In the genomic region with DNA sequence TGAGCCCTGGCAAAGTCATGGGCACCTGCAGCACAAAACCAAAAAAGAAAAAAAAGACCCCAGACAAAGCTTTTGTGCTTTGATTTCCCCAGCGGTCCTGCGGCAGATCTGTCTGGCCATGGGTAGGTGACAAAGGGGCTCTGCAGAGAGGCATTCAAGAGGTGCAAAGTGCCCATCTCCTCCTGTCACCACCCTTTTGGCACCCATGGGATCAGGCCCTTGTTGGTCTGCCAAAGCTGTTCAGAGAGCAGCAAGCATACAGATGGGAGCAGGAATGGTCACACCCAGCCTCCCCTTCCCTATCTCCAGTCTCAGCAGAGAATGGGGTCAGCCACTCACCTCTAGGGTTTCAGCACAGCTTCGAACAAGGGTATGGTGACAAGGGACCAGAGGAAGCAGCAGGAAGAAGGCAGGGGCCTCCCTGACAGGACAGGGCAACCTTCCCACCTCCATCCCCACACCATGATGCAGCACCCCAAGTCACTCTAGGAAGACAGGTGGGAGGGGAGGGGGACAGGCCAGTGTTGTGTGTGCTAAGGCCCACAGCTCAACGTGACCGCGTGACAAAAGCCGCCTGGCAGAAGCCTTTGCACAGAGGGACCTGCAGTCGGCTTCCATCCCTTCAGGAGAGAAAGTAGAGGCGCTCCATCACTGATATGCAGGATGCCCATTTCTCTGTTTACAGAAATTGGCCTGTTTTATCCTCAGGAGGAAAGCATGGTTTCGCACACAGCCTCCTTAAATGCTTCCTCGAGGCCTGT, we compare ENCODE assay signal across 17 cellular contexts. TPM values are rescaled to one million over a fixed set of nuclear protein-coding genes. Genes with fewer than 3 reads are reported as not detected.
A peak's percentile ranks its signal among the peaks of the same experiment; 100 is the strongest.
DNase-seq lines count a peak whose midpoint lies in the region; ATAC-seq, FAIRE-seq and TF ChIP-seq lines count a peak whose summit lies in the region.
"Had no signal": no experiment of that assay in that cellular context is flagged by ENCODE, and none has a peak within 500 bp of the region (broad histone marks: within the 10 kb centered on the region; RNA-seq: fewer than 3 reads in every experiment).

No MANE protein-coding gene starts in this region.

- H3K36me3 Mint-ChIP-seq in activated naive CD4-positive, alpha-beta T cell treated with anti-CD3 and anti-CD28 coated beads for 36 hours (ENCODE audit: low read depth), result peaks cover 8% of the 10 kb centered on the region

- TF ChIP-seq EP300 in upper lobe of left lung (IDR thresholded peaks at IDR 0.05), result no peak

- H3K9me3 ChIP-seq in muscle layer of colon (ENCODE audit: low read length) (no peaks in the 10 kb centered on the region), upper lobe of left lung (no peaks in the 10 kb centered on the region)
- H3K9me3 ChIP-seq: thyroid gland had no signal

- WGBS in upper lobe of left lung, 2 donors, result 84 to 89% methylated on average over 7 to 11 of the region's 11 CpGs

- CTCF ChIA-PET in activated naive CD4-positive, alpha-beta T cell treated with anti-CD3 and anti-CD28 coated beads for 36 hours (lab: Charles Lee), result interaction anchor here (0.6 to 2.1 kb wide), 4 partner anchors 11 to 72 kb away, joined by 3 to 12 read pairs (median 4); no protein-coding TSS in a partner anchor

- peak; percentile 62 for FAIRE-seq in bronchial epithelial cell (lab: Jason Lieb, UNC)
- FAIRE-seq: GM18507 had no signal

- H3K4me3 ChIP-seq in bronchial epithelial cell (ENCODE audit: low read depth, low read length) (no peak overlapping the region), muscle layer of colon (ENCODE audit: low read depth in 1 of 2, low read length in 2 of 2) (no peak overlapping the region), upper lobe of left lung (no peak overlapping the region)
- H3K4me3 ChIP-seq: thyroid gland had no signal

- H3K27me3 ChIP-seq in bronchial epithelial cell (ENCODE audit: control insufficient read depth, insufficient read depth, low read length) (no peaks in the 10 kb centered on the region), muscle layer of colon (ENCODE audit: control insufficient read depth in 1 of 2, insufficient read depth in 2 of 2, low read length in 2 of 2) (no peaks in the 10 kb centered on the region), upper lobe of left lung (no peaks in the 10 kb centered on the region)
- H3K27me3 ChIP-seq: thyroid gland had no signal

- H3K4me1 ChIP-seq in muscle layer of colon (ENCODE audit: insufficient read depth, low read length) (peaks cover 87% of the 10 kb centered on the region), upper lobe of left lung (peaks cover 42 to 54% (median 49%) of the 10 kb centered on the region in 4 donors)

- DNase-seq in activated naive CD4-positive, alpha-beta T cell treated with anti-CD3 and anti-CD28 coated beads for 36 hours, result no peak
- no peak for DNase-seq in activated naive CD4-positive, alpha-beta T cell (lab: John Stamatoyannopoulos, UW)
- DNase-seq in bronchial epithelial cell (ENCODE audit: low read depth), result no peak
- DNase-seq in upper lobe of left lung, result no peak
- no peak for DNase-seq in NCI-H526 treated with DMSO at 0.1 percent for 48 hours (lab: John Stamatoyannopoulos, UW)
- DNase-seq in NCI-H1092 treated with DMSO at 0.1 percent for 48 hours (lab: John Stamatoyannopoulos, UW), result no peak
- no peak for DNase-seq in DMS153 treated with DMSO at 0.1 percent for 48 hours (lab: John Stamatoyannopoulos, UW; ENCODE audit: unreplicated experiment)
- DNase-seq: activated gamma-delta T cell, EL, foreskin fibroblast, NCI-H524, SHP77, thyroid gland had no signal

- no peak for TF ChIP-seq POLR2A in upper lobe of left lung (IDR thresholded peaks at IDR 0.05)

- H3K36me3 ChIP-seq in bronchial epithelial cell (ENCODE audit: control insufficient read depth, insufficient read depth, low read length), result peaks cover 3% of the 10 kb centered on the region
- peaks cover 44% of the 10 kb centered on the region for H3K36me3 ChIP-seq in muscle layer of colon (ENCODE audit: insufficient read depth, low read length)
- peaks cover 0 to 30% (median 17%) of the 10 kb centered on the region in 4 donors for H3K36me3 ChIP-seq in upper lobe of left lung

- peaks cover 82% of the 10 kb centered on the region for H3K4me1 Mint-ChIP-seq in activated naive CD4-positive, alpha-beta T cell treated with anti-CD3 and anti-CD28 coated beads for 36 hours (ENCODE audit: low read depth)

- H3K27me3 Mint-ChIP-seq in activated naive CD4-positive, alpha-beta T cell treated with anti-CD3 and anti-CD28 coated beads for 36 hours (ENCODE audit: low read depth), result no peaks in the 10 kb centered on the region
- H3K27me3 Mint-ChIP-seq: progenitor cell of endocrine pancreas had no signal

- no peak for TF ChIP-seq CTCF in bronchial epithelial cell (IDR thresholded peaks at IDR 0.05; ENCODE audit: insufficient read depth, low read length, severe bottlenecking)
- no peak for TF ChIP-seq CTCF in upper lobe of left lung (IDR thresholded peaks at IDR 0.05)

- peak overlapping the region; percentile 10 for H3K9ac ChIP-seq in muscle layer of colon (ENCODE audit: low read length)

- no peak overlapping the region for H3K4me3 Mint-ChIP-seq in activated naive CD4-positive, alpha-beta T cell treated with anti-CD3 and anti-CD28 coated beads for 36 hours
- H3K4me3 Mint-ChIP-seq: WTC11 had no signal

- no peak for ATAC-seq in upper lobe of left lung (ENCODE audit: low FRiP score in 2 of 2)

- H3K27ac Mint-ChIP-seq in activated naive CD4-positive, alpha-beta T cell treated with anti-CD3 and anti-CD28 coated beads for 36 hours, result peak overlapping the region; percentile 95
- H3K27ac Mint-ChIP-seq: progenitor cell of endocrine pancreas had no signal

- intact Hi-C loops in activated naive CD4-positive, alpha-beta T cell treated with anti-CD3 and anti-CD28 coated beads for 36 hours (cut with micrococcal nuclease), result no loop called here

- no peaks in the 10 kb centered on the region for H3K9me3 Mint-ChIP-seq in activated naive CD4-positive, alpha-beta T cell treated with anti-CD3 and anti-CD28 coated beads for 36 hours
- H3K9me3 Mint-ChIP-seq: WTC11 had no signal

- H3K27ac ChIP-seq in muscle layer of colon (ENCODE audit: low read depth, low read length), result peak overlapping the region; percentile 45
- peak overlapping the region; percentile 36 to 88 (median 73) for H3K27ac ChIP-seq in upper lobe of left lung

RNA-seq across cellular contexts. Expression of a gene that starts 6.3 kb away (rescaled TPM):
- 10 to 100 TPM; 22.9 to 26.3 TPM for total RNA-seq in activated naive CD4-positive, alpha-beta T cell treated with anti-CD3 and anti-CD28 coated beads for 36 hours
- total RNA-seq in bronchial epithelial cell, result 13.4 and 16.5 TPM in 2 replicates
- total RNA-seq in upper lobe of left lung, result 10 to 100 TPM; 25.7 to 52.3 (median 43.0) TPM

RNA-seq across cellular contexts. Expression of a gene that starts 42.9 kb away (rescaled TPM):
- under 1 TPM; 0.26 to 0.27 TPM for total RNA-seq in activated naive CD4-positive, alpha-beta T cell treated with anti-CD3 and anti-CD28 coated beads for 36 hours
- 26.3 and 30.0 TPM in 2 replicates for total RNA-seq in bronchial epithelial cell
- total RNA-seq in upper lobe of left lung, result 10 to 100 TPM in 3 of 6 donors, 1 to 10 TPM in 3; 8.2 to 38.8 (median 12.4) TPM

RNA-seq across cellular contexts. Expression of a gene that starts 56.7 kb away (rescaled TPM):
- 100 to 1,000 TPM; 102 to 127 TPM for total RNA-seq in activated naive CD4-positive, alpha-beta T cell treated with anti-CD3 and anti-CD28 coated beads for 36 hours
- total RNA-seq in bronchial epithelial cell (5.3 and 10.2 TPM in 2 replicates), upper lobe of left lung (10 to 100 TPM; 26.4 to 92.2 (median 38.3) TPM)

Comparison
In these comparisons a context has a peak if more than half of its experiments do, and no peak if none do; other contexts are left out.
1. RNA of a gene that starts 42.9 kb away (total RNA-seq): 26.3 to 30.0 TPM in bronchial epithelial cell and 8.2 to 38.8 TPM in upper lobe of left lung; 0.26 to 0.27 TPM in activated naive CD4-positive, alpha-beta T cell treated with anti-CD3 and anti-CD28 coated beads for 36 hours; every median in the first group is over 4 times any median in the second.